Comparison of ENCODE assay signal across 3 cellular contexts in the genomic region with DNA sequence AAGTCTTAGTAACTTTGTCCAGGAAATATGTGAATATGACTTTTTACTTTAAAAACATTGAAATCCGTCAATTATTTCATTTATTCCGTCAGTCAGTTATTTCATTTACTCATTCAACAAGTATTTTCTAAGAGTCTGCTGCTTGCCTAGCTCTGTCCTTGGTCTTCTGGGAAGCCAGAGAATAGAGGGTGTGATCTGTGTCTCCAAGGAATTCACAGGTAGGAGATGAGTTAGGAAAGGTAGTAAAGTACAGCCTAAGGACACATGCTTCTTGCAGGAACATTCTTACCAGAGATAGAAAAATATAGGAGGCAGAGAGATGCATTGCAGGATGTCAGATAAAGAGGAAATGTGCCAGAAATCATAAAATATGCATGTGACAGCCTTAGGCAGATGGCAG.
TF ChIP-seq lines count a peak whose summit lies in the region.

No MANE protein-coding gene starts in this region.

TF ChIP-seq in IMR-90, 13 proteins besides CTCF, POLR2A, EP300 and RAD21:
- TF ChIP-seq USF2 (IDR thresholded peaks at IDR 0.05; ENCODE audit: low read depth, low read length) (no peak), RFX5 (IDR thresholded peaks at IDR 0.05; ENCODE audit: low read depth, low read length) (no peak), CEBPB (IDR thresholded peaks at IDR 0.05; ENCODE audit: low read depth, low read length) (no peak), BHLHE40 (IDR thresholded peaks at IDR 0.05; ENCODE audit: low read depth, low read length) (no peak), MAZ (IDR thresholded peaks at IDR 0.05; ENCODE audit: borderline replicate concordance, low read depth, low read length) (no peak), CHD1 (IDR thresholded peaks at IDR 0.05; ENCODE audit: low read depth, low read length) (no peak), MXI1 (IDR thresholded peaks at IDR 0.05; ENCODE audit: borderline replicate concordance, low read depth, low read length) (no peak), MAFK (IDR thresholded peaks at IDR 0.05; ENCODE audit: low read depth, low read length) (no peak), RCOR1 (IDR thresholded peaks at IDR 0.05; ENCODE audit: insufficient replicate concordance, low read length) (no peak), SMC3 (IDR thresholded peaks at IDR 0.05; ENCODE audit: low read depth, low read length) (no peak), NFE2L2 (IDR thresholded peaks at IDR 0.05; ENCODE audit: low read depth, low read length) (no peak), FOS (IDR thresholded peaks at IDR 0.05; ENCODE audit: low read depth, low read length) (no peak)
- TF ChIP-seq, protein P1, sequence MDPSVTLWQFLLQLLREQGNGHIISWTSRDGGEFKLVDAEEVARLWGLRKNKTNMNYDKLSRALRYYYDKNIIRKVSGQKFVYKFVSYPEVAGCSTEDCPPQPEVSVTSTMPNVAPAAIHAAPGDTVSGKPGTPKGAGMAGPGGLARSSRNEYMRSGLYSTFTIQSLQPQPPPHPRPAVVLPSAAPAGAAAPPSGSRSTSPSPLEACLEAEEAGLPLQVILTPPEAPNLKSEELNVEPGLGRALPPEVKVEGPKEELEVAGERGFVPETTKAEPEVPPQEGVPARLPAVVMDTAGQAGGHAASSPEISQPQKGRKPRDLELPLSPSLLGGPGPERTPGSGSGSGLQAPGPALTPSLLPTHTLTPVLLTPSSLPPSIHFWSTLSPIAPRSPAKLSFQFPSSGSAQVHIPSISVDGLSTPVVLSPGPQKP (IDR thresholded peaks at IDR 0.05; ENCODE audit: borderline replicate concordance, low read depth, low read length), result no peak
TF ChIP-seq in IMR-90: peak in this region for 0.

TF ChIP-seq in K562, 482 proteins besides CTCF, POLR2A, EP300 and RAD21:
- TF ChIP-seq, protein P2, sequence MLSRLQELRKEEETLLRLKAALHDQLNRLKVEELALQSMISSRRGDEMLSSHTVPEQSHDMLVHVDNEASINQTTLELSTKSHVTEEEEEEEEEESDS (CRISPR knock-in tag; IDR thresholded peaks at IDR 0.05), result no peak
- no peak for TF ChIP-seq ETV6 (IDR thresholded peaks at IDR 0.05; ENCODE audit: borderline replicate concordance in 1 of 2, low read depth in 2 of 2, low read length in 1 of 2)
- TF ChIP-seq ETV6 (CRISPR knock-in tag; IDR thresholded peaks at IDR 0.05; ENCODE audit: borderline replicate concordance), result no peak
- no peak for TF ChIP-seq GATAD2A (IDR thresholded peaks at IDR 0.05)
- TF ChIP-seq, protein P3, sequence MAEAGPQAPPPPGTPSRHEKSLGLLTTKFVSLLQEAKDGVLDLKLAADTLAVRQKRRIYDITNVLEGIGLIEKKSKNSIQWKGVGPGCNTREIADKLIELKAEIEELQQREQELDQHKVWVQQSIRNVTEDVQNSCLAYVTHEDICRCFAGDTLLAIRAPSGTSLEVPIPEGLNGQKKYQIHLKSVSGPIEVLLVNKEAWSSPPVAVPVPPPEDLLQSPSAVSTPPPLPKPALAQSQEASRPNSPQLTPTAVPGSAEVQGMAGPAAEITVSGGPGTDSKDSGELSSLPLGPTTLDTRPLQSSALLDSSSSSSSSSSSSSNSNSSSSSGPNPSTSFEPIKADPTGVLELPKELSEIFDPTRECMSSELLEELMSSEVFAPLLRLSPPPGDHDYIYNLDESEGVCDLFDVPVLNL (CRISPR knock-in tag; IDR thresholded peaks at IDR 0.05; ENCODE audit: low read depth), result no peak
- no peak for TF ChIP-seq SMARCE1 (IDR thresholded peaks at IDR 0.05)
- no peak for TF ChIP-seq ZNF668 (CRISPR knock-in tag; IDR thresholded peaks at IDR 0.05)
- TF ChIP-seq OTX1 (CRISPR knock-in tag; IDR thresholded peaks at IDR 0.05), result no peak
- TF ChIP-seq ZNF239 (CRISPR knock-in tag; IDR thresholded peaks at IDR 0.05), result no peak
- TF ChIP-seq GTF2A2 (tag; IDR thresholded peaks at IDR 0.05), result no peak
- no peak for TF ChIP-seq ZNF282 (CRISPR knock-in tag; IDR thresholded peaks at IDR 0.05)
- TF ChIP-seq NCOR1 (IDR thresholded peaks at IDR 0.05), result no peak
- TF ChIP-seq MEIS2 (IDR thresholded peaks at IDR 0.05; ENCODE audit: partially characterized antibody), result peak; percentile 27
- no peak for TF ChIP-seq MCM3 (IDR thresholded peaks at IDR 0.05)
- no peak for TF ChIP-seq TARDBP (IDR thresholded peaks at IDR 0.05)
- TF ChIP-seq HLTF (IDR thresholded peaks at IDR 0.05), result no peak
- no peak for TF ChIP-seq PBX2 (CRISPR knock-in tag; IDR thresholded peaks at IDR 0.05; ENCODE audit: low read depth)
- TF ChIP-seq PBX2 (tag; conservative IDR thresholded peaks at IDR 0.05; ENCODE audit: low read depth), result peak; percentile 46; the same call in 1 of the 2 replicates

TF ChIP-seq in neural cell, 6 proteins besides CTCF, POLR2A, EP300 and RAD21:
- TF ChIP-seq SMC3 (conservative IDR thresholded peaks at IDR 0.05; ENCODE audit: poor library complexity), result no peak
